1 cellular context compared by ENCODE assay signal in the genomic region with DNA sequence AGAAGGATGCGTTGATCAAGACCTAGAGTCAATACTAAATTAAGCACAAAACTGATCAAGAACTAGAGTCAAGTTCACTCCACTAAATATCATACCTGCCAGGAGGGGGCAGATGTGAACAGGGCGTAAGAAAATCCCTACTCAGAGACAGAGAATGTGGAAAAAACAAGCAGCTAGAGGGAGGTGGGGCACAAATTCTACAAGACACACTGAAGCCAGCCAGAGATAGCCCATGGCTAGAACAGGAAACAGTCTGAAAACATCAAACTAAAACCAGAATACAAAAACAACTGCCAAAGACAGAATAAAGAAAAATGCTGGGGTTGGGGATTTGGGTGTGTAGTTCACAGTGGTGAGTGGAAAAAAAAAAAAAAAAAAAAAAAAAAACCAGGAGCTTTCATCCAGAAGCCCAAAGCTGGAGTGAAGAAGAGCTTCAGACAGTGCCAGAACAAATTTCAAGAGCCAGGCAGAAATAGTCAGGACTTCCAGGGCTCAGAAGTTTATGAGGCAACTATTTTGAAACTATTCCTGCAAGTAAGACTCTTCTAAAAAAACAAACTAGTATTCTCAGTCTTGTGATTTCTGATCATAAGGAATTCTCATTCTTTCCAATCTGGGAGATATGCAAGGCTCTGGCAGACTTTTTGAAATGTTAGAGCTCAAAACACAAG.
A peak's percentile ranks its signal among the peaks of the same experiment; 100 is the strongest.
TF ChIP-seq lines count a peak whose summit lies in the region.

No MANE protein-coding gene starts in this region.

TF ChIP-seq in K562, 482 proteins besides CTCF, POLR2A, EP300 and RAD21 (continued from another document and continues in another):
- TF ChIP-seq, protein P1, sequence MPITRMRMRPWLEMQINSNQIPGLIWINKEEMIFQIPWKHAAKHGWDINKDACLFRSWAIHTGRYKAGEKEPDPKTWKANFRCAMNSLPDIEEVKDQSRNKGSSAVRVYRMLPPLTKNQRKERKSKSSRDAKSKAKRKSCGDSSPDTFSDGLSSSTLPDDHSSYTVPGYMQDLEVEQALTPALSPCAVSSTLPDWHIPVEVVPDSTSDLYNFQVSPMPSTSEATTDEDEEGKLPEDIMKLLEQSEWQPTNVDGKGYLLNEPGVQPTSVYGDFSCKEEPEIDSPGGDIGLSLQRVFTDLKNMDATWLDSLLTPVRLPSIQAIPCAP (CRISPR knock-in tag; IDR thresholded peaks at IDR 0.05; ENCODE audit: borderline replicate concordance) = no peak
- TF ChIP-seq LEF1 (IDR thresholded peaks at IDR 0.05) (peak; percentile 68), NR2C2 (CRISPR knock-in tag; IDR thresholded peaks at IDR 0.05) (no peak), NR2C2 (tag; IDR thresholded peaks at IDR 0.05) (peak; percentile 62), SMAD4 (CRISPR knock-in tag; conservative IDR thresholded peaks at IDR 0.05) (peak; percentile 68), ZNF584 (CRISPR knock-in tag; IDR thresholded peaks at IDR 0.05; ENCODE audit: low read depth) (peak; percentile 86), NEUROD1 (IDR thresholded peaks at IDR 0.05; ENCODE audit: borderline replicate concordance, low read depth, low read length, partially characterized antibody) (peak; percentile 66), TARDBP (IDR thresholded peaks at IDR 0.05) (no peak), ZNF444 (CRISPR knock-in tag; IDR thresholded peaks at IDR 0.05) (no peak), NELFE (IDR thresholded peaks at IDR 0.05; ENCODE audit: insufficient read depth, insufficient read length) (no peak), NFRKB (IDR thresholded peaks at IDR 0.05; ENCODE audit: low read depth) (peak; percentile 84; the same call in 1 of the 2 replicates), PHF21A (IDR thresholded peaks at IDR 0.05; ENCODE audit: borderline replicate concordance, low read depth) (no peak; the same call in 1 of the 2 replicates), GATA2 (CRISPR knock-in tag; IDR thresholded peaks at IDR 0.05) (no peak; the same call in 1 of the 2 replicates), ZNF174 (CRISPR knock-in tag; IDR thresholded peaks at IDR 0.05) (no peak), KDM2B (CRISPR knock-in tag; IDR thresholded peaks at IDR 0.05) (no peak), FOXM1 (IDR thresholded peaks at IDR 0.05; ENCODE audit: low read depth) (0 out of 2 replicates have a peak, but pooled peaks have one; percentile 39), FOXM1 (CRISPR knock-in tag; IDR thresholded peaks at IDR 0.05; ENCODE audit: low read depth) (no peak), TEAD4 (IDR thresholded peaks at IDR 0.05; ENCODE audit: low read length) (peak; percentile 86), TEAD4 (CRISPR knock-in tag; IDR thresholded peaks at IDR 0.05; ENCODE audit: borderline replicate concordance) (no peak), DPF2 (IDR thresholded peaks at IDR 0.05) (peak; percentile 78), ETV1 (tag; conservative IDR thresholded peaks at IDR 0.05; ENCODE audit: low read depth) (peak; percentile 64; the same call in 1 of the 2 replicates), ZC3H8 (IDR thresholded peaks at IDR 0.05) (peak; percentile 89; the same call in 1 of the 2 replicates), SMARCE1 (IDR thresholded peaks at IDR 0.05) (peak; percentile 39; the same call in 1 of the 2 replicates), MYNN (IDR thresholded peaks at IDR 0.05) (no peak), MYNN (CRISPR knock-in tag; IDR thresholded peaks at IDR 0.05) (no peak), SMC3 (conservative IDR thresholded peaks at IDR 0.05; ENCODE audit: insufficient read depth, low read depth, low read length) (peak; percentile 95), U2AF2 (optimal IDR thresholded peaks at IDR 0.05; ENCODE audit: low read depth, low read length) (no peak), POLR2H (tag; IDR thresholded peaks at IDR 0.05; ENCODE audit: low read depth) (peak; percentile 26; the same call in 1 of the 2 replicates), LARP7 (IDR thresholded peaks at IDR 0.05) (0 out of 2 replicates have a peak, but pooled peaks have one; percentile 54), ZNF57 (CRISPR knock-in tag; IDR thresholded peaks at IDR 0.05) (no peak), PPARD (CRISPR knock-in tag; IDR thresholded peaks at IDR 0.05) (no peak), DMBX1 (CRISPR knock-in tag; IDR thresholded peaks at IDR 0.05; ENCODE audit: borderline replicate concordance) (peak; percentile 53; the same call in 1 of the 2 replicates)
- TF ChIP-seq, protein P2, sequence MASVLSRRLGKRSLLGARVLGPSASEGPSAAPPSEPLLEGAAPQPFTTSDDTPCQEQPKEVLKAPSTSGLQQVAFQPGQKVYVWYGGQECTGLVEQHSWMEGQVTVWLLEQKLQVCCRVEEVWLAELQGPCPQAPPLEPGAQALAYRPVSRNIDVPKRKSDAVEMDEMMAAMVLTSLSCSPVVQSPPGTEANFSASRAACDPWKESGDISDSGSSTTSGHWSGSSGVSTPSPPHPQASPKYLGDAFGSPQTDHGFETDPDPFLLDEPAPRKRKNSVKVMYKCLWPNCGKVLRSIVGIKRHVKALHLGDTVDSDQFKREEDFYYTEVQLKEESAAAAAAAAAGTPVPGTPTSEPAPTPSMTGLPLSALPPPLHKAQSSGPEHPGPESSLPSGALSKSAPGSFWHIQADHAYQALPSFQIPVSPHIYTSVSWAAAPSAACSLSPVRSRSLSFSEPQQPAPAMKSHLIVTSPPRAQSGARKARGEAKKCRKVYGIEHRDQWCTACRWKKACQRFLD (CRISPR knock-in tag; IDR thresholded peaks at IDR 0.05) = peak; percentile 34; the same call in 1 of the 2 replicates
- TF ChIP-seq, protein P3, sequence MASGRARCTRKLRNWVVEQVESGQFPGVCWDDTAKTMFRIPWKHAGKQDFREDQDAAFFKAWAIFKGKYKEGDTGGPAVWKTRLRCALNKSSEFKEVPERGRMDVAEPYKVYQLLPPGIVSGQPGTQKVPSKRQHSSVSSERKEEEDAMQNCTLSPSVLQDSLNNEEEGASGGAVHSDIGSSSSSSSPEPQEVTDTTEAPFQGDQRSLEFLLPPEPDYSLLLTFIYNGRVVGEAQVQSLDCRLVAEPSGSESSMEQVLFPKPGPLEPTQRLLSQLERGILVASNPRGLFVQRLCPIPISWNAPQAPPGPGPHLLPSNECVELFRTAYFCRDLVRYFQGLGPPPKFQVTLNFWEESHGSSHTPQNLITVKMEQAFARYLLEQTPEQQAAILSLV (tag; IDR thresholded peaks at IDR 0.05) = no peak; the same call in 1 of the 2 replicates
- TF ChIP-seq, protein P4, sequence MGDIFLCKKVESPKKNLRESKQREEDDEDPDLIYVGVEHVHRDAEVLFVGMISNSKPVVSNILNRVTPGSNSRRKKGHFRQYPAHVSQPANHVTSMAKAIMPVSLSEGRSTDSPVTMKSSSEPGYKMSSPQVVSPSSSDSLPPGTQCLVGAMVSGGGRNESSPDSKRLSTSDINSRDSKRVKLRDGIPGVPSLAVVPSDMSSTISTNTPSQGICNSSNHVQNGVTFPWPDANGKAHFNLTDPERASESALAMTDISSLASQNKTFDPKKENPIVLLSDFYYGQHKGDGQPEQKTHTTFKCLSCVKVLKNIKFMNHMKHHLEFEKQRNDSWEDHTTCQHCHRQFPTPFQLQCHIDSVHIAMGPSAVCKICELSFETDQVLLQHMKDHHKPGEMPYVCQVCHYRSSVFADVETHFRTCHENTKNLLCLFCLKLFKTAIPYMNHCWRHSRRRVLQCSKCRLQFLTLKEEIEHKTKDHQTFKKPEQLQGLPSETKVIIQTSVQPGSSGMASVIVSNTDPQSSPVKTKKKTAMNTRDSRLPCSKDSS (IDR thresholded peaks at IDR 0.05; ENCODE audit: low read depth, partially characterized antibody) = peak; percentile 11
- TF ChIP-seq, protein P5, sequence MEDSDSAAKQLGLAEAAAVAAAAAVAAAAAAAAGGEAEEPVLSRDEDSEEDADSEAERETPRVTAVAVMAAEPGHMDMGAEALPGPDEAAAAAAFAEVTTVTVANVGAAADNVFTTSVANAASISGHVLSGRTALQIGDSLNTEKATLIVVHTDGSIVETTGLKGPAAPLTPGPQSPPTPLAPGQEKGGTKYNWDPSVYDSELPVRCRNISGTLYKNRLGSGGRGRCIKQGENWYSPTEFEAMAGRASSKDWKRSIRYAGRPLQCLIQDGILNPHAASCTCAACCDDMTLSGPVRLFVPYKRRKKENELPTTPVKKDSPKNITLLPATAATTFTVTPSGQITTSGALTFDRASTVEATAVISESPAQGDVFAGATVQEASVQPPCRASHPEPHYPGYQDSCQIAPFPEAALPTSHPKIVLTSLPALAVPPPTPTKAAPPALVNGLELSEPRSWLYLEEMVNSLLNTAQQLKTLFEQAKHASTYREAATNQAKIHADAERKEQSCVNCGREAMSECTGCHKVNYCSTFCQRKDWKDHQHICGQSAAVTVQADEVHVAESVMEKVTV (CRISPR knock-in tag; IDR thresholded peaks at IDR 0.05) = peak; percentile 99
- TF ChIP-seq, protein P6, sequence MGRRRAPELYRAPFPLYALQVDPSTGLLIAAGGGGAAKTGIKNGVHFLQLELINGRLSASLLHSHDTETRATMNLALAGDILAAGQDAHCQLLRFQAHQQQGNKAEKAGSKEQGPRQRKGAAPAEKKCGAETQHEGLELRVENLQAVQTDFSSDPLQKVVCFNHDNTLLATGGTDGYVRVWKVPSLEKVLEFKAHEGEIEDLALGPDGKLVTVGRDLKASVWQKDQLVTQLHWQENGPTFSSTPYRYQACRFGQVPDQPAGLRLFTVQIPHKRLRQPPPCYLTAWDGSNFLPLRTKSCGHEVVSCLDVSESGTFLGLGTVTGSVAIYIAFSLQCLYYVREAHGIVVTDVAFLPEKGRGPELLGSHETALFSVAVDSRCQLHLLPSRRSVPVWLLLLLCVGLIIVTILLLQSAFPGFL (CRISPR knock-in tag; IDR thresholded peaks at IDR 0.05) = no peak
- TF ChIP-seq, protein P7, sequence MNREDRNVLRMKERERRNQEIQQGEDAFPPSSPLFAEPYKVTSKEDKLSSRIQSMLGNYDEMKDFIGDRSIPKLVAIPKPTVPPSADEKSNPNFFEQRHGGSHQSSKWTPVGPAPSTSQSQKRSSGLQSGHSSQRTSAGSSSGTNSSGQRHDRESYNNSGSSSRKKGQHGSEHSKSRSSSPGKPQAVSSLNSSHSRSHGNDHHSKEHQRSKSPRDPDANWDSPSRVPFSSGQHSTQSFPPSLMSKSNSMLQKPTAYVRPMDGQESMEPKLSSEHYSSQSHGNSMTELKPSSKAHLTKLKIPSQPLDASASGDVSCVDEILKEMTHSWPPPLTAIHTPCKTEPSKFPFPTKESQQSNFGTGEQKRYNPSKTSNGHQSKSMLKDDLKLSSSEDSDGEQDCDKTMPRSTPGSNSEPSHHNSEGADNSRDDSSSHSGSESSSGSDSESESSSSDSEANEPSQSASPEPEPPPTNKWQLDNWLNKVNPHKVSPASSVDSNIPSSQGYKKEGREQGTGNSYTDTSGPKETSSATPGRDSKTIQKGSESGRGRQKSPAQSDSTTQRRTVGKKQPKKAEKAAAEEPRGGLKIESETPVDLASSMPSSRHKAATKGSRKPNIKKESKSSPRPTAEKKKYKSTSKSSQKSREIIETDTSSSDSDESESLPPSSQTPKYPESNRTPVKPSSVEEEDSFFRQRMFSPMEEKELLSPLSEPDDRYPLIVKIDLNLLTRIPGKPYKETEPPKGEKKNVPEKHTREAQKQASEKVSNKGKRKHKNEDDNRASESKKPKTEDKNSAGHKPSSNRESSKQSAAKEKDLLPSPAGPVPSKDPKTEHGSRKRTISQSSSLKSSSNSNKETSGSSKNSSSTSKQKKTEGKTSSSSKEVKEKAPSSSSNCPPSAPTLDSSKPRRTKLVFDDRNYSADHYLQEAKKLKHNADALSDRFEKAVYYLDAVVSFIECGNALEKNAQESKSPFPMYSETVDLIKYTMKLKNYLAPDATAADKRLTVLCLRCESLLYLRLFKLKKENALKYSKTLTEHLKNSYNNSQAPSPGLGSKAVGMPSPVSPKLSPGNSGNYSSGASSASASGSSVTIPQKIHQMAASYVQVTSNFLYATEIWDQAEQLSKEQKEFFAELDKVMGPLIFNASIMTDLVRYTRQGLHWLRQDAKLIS (CRISPR knock-in tag; IDR thresholded peaks at IDR 0.05) = no peak
- TF ChIP-seq, protein P8, sequence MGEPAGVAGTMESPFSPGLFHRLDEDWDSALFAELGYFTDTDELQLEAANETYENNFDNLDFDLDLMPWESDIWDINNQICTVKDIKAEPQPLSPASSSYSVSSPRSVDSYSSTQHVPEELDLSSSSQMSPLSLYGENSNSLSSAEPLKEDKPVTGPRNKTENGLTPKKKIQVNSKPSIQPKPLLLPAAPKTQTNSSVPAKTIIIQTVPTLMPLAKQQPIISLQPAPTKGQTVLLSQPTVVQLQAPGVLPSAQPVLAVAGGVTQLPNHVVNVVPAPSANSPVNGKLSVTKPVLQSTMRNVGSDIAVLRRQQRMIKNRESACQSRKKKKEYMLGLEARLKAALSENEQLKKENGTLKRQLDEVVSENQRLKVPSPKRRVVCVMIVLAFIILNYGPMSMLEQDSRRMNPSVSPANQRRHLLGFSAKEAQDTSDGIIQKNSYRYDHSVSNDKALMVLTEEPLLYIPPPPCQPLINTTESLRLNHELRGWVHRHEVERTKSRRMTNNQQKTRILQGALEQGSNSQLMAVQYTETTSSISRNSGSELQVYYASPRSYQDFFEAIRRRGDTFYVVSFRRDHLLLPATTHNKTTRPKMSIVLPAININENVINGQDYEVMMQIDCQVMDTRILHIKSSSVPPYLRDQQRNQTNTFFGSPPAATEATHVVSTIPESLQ (CRISPR knock-in tag; IDR thresholded peaks at IDR 0.05) = no peak
- TF ChIP-seq, protein P9, sequence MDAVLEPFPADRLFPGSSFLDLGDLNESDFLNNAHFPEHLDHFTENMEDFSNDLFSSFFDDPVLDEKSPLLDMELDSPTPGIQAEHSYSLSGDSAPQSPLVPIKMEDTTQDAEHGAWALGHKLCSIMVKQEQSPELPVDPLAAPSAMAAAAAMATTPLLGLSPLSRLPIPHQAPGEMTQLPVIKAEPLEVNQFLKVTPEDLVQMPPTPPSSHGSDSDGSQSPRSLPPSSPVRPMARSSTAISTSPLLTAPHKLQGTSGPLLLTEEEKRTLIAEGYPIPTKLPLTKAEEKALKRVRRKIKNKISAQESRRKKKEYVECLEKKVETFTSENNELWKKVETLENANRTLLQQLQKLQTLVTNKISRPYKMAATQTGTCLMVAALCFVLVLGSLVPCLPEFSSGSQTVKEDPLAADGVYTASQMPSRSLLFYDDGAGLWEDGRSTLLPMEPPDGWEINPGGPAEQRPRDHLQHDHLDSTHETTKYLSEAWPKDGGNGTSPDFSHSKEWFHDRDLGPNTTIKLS (IDR thresholded peaks at IDR 0.05; ENCODE audit: borderline replicate concordance, low read depth) = no peak
- TF ChIP-seq, protein P10, sequence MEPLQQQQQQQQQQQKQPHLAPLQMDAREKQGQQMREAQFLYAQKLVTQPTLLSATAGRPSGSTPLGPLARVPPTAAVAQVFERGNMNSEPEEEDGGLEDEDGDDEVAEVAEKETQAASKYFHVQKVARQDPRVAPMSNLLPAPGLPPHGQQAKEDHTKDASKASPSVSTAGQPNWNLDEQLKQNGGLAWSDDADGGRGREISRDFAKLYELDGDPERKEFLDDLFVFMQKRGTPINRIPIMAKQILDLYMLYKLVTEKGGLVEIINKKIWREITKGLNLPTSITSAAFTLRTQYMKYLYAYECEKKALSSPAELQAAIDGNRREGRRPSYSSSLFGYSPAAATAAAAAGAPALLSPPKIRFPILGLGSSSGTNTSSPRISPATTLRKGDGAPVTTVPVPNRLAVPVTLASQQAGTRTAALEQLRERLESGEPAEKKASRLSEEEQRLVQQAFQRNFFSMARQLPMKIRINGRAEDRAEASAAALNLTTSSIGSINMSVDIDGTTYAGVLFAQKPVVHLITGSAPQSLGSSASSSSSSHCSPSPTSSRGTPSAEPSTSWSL (CRISPR knock-in tag; IDR thresholded peaks at IDR 0.05; ENCODE audit: borderline replicate concordance) = no peak
